ENCODE assay signal across 1 cellular context in the genomic region with DNA sequence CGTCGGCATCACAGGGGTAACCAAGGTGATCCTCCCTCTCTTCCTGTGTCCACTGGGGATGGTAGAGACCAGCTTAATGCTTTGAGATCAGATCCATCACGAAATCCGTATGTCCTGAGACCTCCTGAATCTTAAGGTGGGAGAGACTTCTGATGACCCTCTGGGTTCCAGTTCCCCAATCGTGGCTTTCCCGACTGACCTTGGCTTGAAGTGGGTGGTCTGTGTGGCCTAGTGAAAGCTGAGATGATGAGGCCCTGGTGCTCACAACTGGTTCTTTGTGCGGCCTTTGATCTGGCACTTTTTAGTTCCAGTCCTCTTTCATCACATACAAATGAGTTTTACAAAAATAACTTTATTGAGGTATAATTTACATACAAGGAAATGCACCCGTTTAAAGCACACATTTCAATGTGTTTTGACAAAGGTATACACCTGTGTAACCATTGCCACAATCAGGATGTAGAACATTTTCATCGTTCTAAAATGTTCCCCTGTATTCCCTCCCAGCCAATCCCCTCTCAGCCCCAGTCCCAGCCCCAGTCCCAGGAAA.
TF ChIP-seq lines count a peak whose summit lies in the region.

No MANE protein-coding gene starts in this region.

TF ChIP-seq in IMR-90, 13 proteins besides CTCF, POLR2A, EP300 and RAD21:
- no peak for TF ChIP-seq MAZ (IDR thresholded peaks at IDR 0.05; ENCODE audit: borderline replicate concordance, low read depth, low read length)
- no peak for TF ChIP-seq FOS (IDR thresholded peaks at IDR 0.05; ENCODE audit: low read depth, low read length)
- TF ChIP-seq, protein P1, sequence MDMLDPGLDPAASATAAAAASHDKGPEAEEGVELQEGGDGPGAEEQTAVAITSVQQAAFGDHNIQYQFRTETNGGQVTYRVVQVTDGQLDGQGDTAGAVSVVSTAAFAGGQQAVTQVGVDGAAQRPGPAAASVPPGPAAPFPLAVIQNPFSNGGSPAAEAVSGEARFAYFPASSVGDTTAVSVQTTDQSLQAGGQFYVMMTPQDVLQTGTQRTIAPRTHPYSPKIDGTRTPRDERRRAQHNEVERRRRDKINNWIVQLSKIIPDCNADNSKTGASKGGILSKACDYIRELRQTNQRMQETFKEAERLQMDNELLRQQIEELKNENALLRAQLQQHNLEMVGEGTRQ (IDR thresholded peaks at IDR 0.05; ENCODE audit: low read depth, low read length), result no peak
